Comparison of ENCODE assay signal across 8 cellular contexts in genomic region chr2:111011218-111011617, GRCh38.
"Had no signal": no experiment of that assay in that cellular context is flagged by ENCODE, and none has a peak within 500 bp of the region (broad histone marks: within the 10 kb centered on the region; RNA-seq: fewer than 3 reads in every experiment).

No MANE protein-coding gene starts in this region.

- FAIRE-seq: HepG2, HTR-8/SVneo had no signal

- H3K4me2 ChIP-seq: KMS-11 had no signal

- DNase-seq: IMR-90, KBM-7, KG1 had no signal

- H3K4me3 Mint-ChIP-seq: IgD-negative memory B cell had no signal

- H3K4me1 Mint-ChIP-seq: IgD-negative memory B cell had no signal

- H3K27ac Mint-ChIP-seq: IgD-negative memory B cell had no signal

- H3K9ac ChIP-seq: KMS-11 had no signal

- ATAC-seq: HepG2 had no signal

- H3K27ac ChIP-seq: HL-60, KMS-11 had no signal

- H3K36me3 Mint-ChIP-seq: IgD-negative memory B cell had no signal
